10 cellular contexts compared by ENCODE assay signal in the genomic region with DNA sequence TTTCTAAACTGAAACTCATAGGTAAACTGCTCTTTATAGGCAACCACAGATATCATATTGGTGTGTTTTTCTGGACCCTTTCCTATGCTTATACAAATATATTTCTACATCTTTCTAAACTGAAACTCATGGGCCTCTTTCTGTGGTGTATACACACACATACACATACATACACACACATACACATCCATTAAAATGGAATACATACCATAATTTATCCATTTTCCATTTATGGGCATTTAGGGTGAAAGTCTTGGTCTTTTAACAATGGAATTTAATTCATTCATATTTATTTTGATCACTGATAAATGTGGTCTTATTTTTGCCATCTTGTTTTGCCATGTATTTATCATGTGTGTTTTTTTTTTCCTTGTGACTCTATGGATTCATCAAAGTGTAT. TPM values are rescaled to one million over a fixed set of nuclear protein-coding genes. Genes with fewer than 3 reads are reported as not detected.
DNase-seq lines count a peak whose midpoint lies in the region; ATAC-seq and TF ChIP-seq lines count a peak whose summit lies in the region.
"Had no signal": no experiment of that assay in that cellular context is flagged by ENCODE, and none has a peak within 500 bp of the region (broad histone marks: within the 10 kb centered on the region; RNA-seq: fewer than 3 reads in every experiment).

No MANE protein-coding gene starts in this region.

- intact Hi-C loops in psoas muscle (cut with DNase I), result no loop called here

- peaks cover 100% of the 10 kb centered on the region for H3K79me2 ChIP-seq in DND-41 (ENCODE audit: insufficient read depth, low read length)
- H3K79me2 ChIP-seq in MM.1S (ENCODE audit: low read length), result peaks cover 93% of the 10 kb centered on the region

- no peaks in the 10 kb centered on the region for H3K9me2 ChIP-seq in MM.1S (replicated peaks; ENCODE audit: insufficient read depth, low read length)

- peak overlapping the region; percentile 80 for H3K4me2 ChIP-seq in DND-41 (ENCODE audit: insufficient read depth, low read length)
- H3K4me2 ChIP-seq in MM.1S (ENCODE audit: low read depth, low read length), result peak overlapping the region; percentile 96

- H3K4me1 ChIP-seq in DND-41 (ENCODE audit: insufficient read depth, low read length) (peaks cover 70% of the 10 kb centered on the region), MM.1S (ENCODE audit: low read length) (peaks cover 47% of the 10 kb centered on the region), psoas muscle (peaks cover 78% of the 10 kb centered on the region)

- peaks cover 51% of the 10 kb centered on the region for H3F3A ChIP-seq in MM.1S (ENCODE audit: insufficient read depth, low read length)

- H2AFZ ChIP-seq in DND-41 (ENCODE audit: low read depth, low read length) (no peak overlapping the region), MM.1S (ENCODE audit: low read length) (no peak overlapping the region)

- ATAC-seq in DND-41 (ENCODE audit: insufficient read depth, low read depth) (no peak), psoas muscle (no peak)

- no peaks in the 10 kb centered on the region for H4K20me1 ChIP-seq in DND-41 (ENCODE audit: insufficient read depth, low read length)
- no peaks in the 10 kb centered on the region for H4K20me1 ChIP-seq in MM.1S (ENCODE audit: insufficient read depth, low read length)

- no peaks in the 10 kb centered on the region for H3K27me3 ChIP-seq in DND-41 (ENCODE audit: insufficient read depth, low read length, poor library complexity)
- H3K27me3 ChIP-seq in MM.1S (replicated peaks; ENCODE audit: insufficient read depth, low read length), result no peaks in the 10 kb centered on the region
- no peaks in the 10 kb centered on the region for H3K27me3 ChIP-seq in psoas muscle (ENCODE audit: insufficient read depth in 3 of 3, low read length in 2 of 3)

- no peak for TF ChIP-seq CTCF in DND-41 (IDR thresholded peaks at IDR 0.05; ENCODE audit: borderline replicate concordance, extremely low read depth, low read length, poor library complexity, severe bottlenecking)
- no peak for TF ChIP-seq CTCF in MM.1S (IDR thresholded peaks at IDR 0.05; ENCODE audit: low read length)
- no peak for TF ChIP-seq CTCF in coronary artery (IDR thresholded peaks at IDR 0.05)
- no peak for TF ChIP-seq CTCF in psoas muscle (IDR thresholded peaks at IDR 0.05)

- H3K27ac ChIP-seq in DND-41 (ENCODE audit: low read length) (peak overlapping the region; percentile 99), MM.1S (ENCODE audit: low read length) (peak overlapping the region; percentile 96), coronary artery (peak overlapping the region; percentile 5 to 97), psoas muscle (peak overlapping the region; percentile 96)

- H3K4me3 ChIP-seq in DND-41 (ENCODE audit: low read depth in 1 of 2, low read length in 2 of 2), result peak overlapping the region; percentile 68 to 83; a peak in 3 of 4 replicates
- H3K4me3 ChIP-seq in MM.1S (ENCODE audit: low read length), result peak overlapping the region; percentile 83
- H3K4me3 ChIP-seq in coronary artery, result no peak overlapping the region
- no peak overlapping the region for H3K4me3 ChIP-seq in psoas muscle

- no peaks in the 10 kb centered on the region for H3K9me3 ChIP-seq in DND-41 (ENCODE audit: insufficient read depth, low read length, severe bottlenecking)
- H3K9me3 ChIP-seq in MM.1S (replicated peaks; ENCODE audit: insufficient read depth, low read length), result no peaks in the 10 kb centered on the region
- H3K9me3 ChIP-seq in psoas muscle, result no peaks in the 10 kb centered on the region

- H3K36me3 ChIP-seq in DND-41 (ENCODE audit: insufficient read depth, low read length) (peaks cover 36% of the 10 kb centered on the region), MM.1S (replicated peaks; ENCODE audit: insufficient read depth, low read length) (no peaks in the 10 kb centered on the region), psoas muscle (ENCODE audit: insufficient read depth in 1 of 2, low read depth in 1 of 2) (no peaks in the 10 kb centered on the region)

- H3K9ac ChIP-seq in DND-41 (ENCODE audit: low read depth, low read length), result peak overlapping the region; percentile 98
- H3K9ac ChIP-seq in MM.1S (ENCODE audit: low read length), result peak overlapping the region; percentile 99

- DNase-seq in DND-41, result no peak
- DNase-seq in MM.1S, result peak; percentile 12
- no peak for DNase-seq in coronary artery (ENCODE audit: low spot score)
- no peak for DNase-seq in psoas muscle
- DNase-seq in NCI-H2029 treated with DMSO at 0.1 percent for 48 hours (lab: John Stamatoyannopoulos, UW), result no peak
- no peak for DNase-seq in NOMO-1 treated with dmso at 0.1 percent for 144 hours (lab: John Stamatoyannopoulos, UW; ENCODE audit: unreplicated experiment)
- DNase-seq in NCI-H2029 (lab: John Stamatoyannopoulos, UW), result no peak
- DNase-seq in anterior cingulate cortex (lab: John Stamatoyannopoulos, UW), result no peak
- DNase-seq: DMS153, NCI-H1105 treated with DMSO at 0.1 percent for 48 hours had no signal

RNA-seq across cellular contexts. Expression of gene SLC22A5, which starts 44.1 kb away (rescaled TPM):
- total RNA-seq in psoas muscle, result 100 to 1,000 TPM in 1 of 4 donors, 10 to 100 TPM in 3; 26.6 to 145 (median 74.7) TPM
- 10 to 100 TPM; 37.7 to 93.7 (median 60.6) TPM for polyA plus RNA-seq in psoas muscle

Comparison
In these comparisons a context has a peak if more than half of its experiments do, and no peak if none do; other contexts are left out.
1. H3K4me3 ChIP-seq: peak in DND-41 (2 of 2) and MM.1S (single experiment); none in coronary artery (single experiment) and psoas muscle (single experiment).
2. Peak in every context shown above with its lines, with median percentiles within 50 percentile points of each other: H3K27ac ChIP-seq.